In genomic region chr14:103562385-103563088, GRCh38 we compare ENCODE assay signal across 8 cellular contexts. TPM values are rescaled to one million over a fixed set of nuclear protein-coding genes. Genes with fewer than 3 reads are reported as not detected.
DNase-seq lines count a peak whose midpoint lies in the region; ATAC-seq, FAIRE-seq and TF ChIP-seq lines count a peak whose summit lies in the region.

TSS of gene BAG5 (minus strand) at chr14:103562657. CDS start at chr14:103561164, 1,493 bp downstream.
TSS of gene COA8 (plus strand) at chr14:103562960. CDS start at chr14:103563002, 42 bp downstream.

- peak; percentile 77 for ATAC-seq in GM18502 (IDR thresholded peaks at IDR 0.05; ENCODE audit: poor library complexity, unreplicated experiment)
- peak; percentile 84 for ATAC-seq in HG02840 (IDR thresholded peaks at IDR 0.05; ENCODE audit: low FRiP score, unreplicated experiment)
- ATAC-seq in aorta (ENCODE audit: low FRiP score): peak; percentile 90

- no peaks in the 10 kb centered on the region for H3K9me3 Mint-ChIP-seq in astrocyte (ENCODE audit: unreplicated experiment)

- DNase-seq in NCI-H1694 (lab: John Stamatoyannopoulos, UW): peak; percentile 80
- DNase-seq in T-helper 9 cell: peak; percentile 79
- peak; percentile 82 for DNase-seq in astrocyte (ENCODE audit: low read depth)
- DNase-seq in hepatic stellate cell (ENCODE audit: low spot score): peak; percentile 92
- peak; percentile 93 for DNase-seq in retina
- DNase-seq in aorta: peak; percentile 93 to 96

- peak within 1 kb of the TSS; percentile 97 for H3K4me3 Mint-ChIP-seq in astrocyte (ENCODE audit: unreplicated experiment)

- peaks cover 63% of the 10 kb centered on the region for H4K20me1 ChIP-seq in astrocyte (ENCODE audit: insufficient read depth, low read length)

- H3K27me3 ChIP-seq in astrocyte (ENCODE audit: insufficient read depth, low read length) (no peaks in the 10 kb centered on the region), aorta (ENCODE audit: control insufficient read depth in 1 of 2, insufficient read depth in 2 of 2, low read length in 1 of 2) (no peaks in the 10 kb centered on the region)

- peak within 1 kb of the TSS; percentile 96 for H3K27ac Mint-ChIP-seq in astrocyte (ENCODE audit: unreplicated experiment)

- H3K36me3 ChIP-seq in astrocyte (ENCODE audit: insufficient read depth, low read length) (peaks cover 22% of the 10 kb centered on the region), aorta (ENCODE audit: control insufficient read depth in 1 of 2, insufficient read depth in 2 of 2, low read length in 1 of 2) (no peaks in the 10 kb centered on the region)

- H3K4me1 ChIP-seq in astrocyte (ENCODE audit: insufficient read depth, low read length) (peaks cover 31% of the 10 kb centered on the region), aorta (ENCODE audit: control insufficient read depth in 1 of 2, insufficient read depth in 2 of 2, low read length in 2 of 2) (no peaks in the 10 kb centered on the region)

- H3K36me3 Mint-ChIP-seq in astrocyte (ENCODE audit: low read depth, unreplicated experiment): peaks cover 12% of the 10 kb centered on the region

- H3K79me2 ChIP-seq in astrocyte (ENCODE audit: insufficient read depth, low read length): peaks cover 94% of the 10 kb centered on the region

- no peaks in the 10 kb centered on the region for H3K9me3 ChIP-seq in astrocyte (ENCODE audit: insufficient read depth, low read depth, low read length)
- H3K9me3 ChIP-seq in aorta (ENCODE audit: control insufficient read depth, low read length): no peaks in the 10 kb centered on the region

- H2AFZ ChIP-seq in astrocyte (ENCODE audit: low read depth, low read length): peak within 1 kb of the TSS; percentile 82

- TF ChIP-seq CTCF in astrocyte (IDR thresholded peaks at IDR 0.05; ENCODE audit: insufficient read depth, low read depth, low read length): no peak

- H3K27ac ChIP-seq in astrocyte (ENCODE audit: low read depth, low read length) (peak within 1 kb of the TSS; percentile 89), aorta (ENCODE audit: low read depth in 1 of 2, low read length in 2 of 2) (peak within 1 kb of the TSS; percentile 71 to 72)

- H3K9ac ChIP-seq in astrocyte (ENCODE audit: low read length): peak within 1 kb of the TSS; percentile 88

- 0% methylated on average over 60 to 100 of the region's 100 CpGs for WGBS in aorta, 2 donors

- H3K4me3 ChIP-seq in astrocyte (ENCODE audit: insufficient read depth, low read depth, low read length) (peak within 1 kb of the TSS; percentile 99), aorta (ENCODE audit: low read length in 2 of 2) (peak within 1 kb of the TSS; percentile 83 to 90)

- no peaks in the 10 kb centered on the region for H3K27me3 Mint-ChIP-seq in astrocyte (ENCODE audit: low read depth, unreplicated experiment)

- H3K4me2 ChIP-seq in astrocyte (ENCODE audit: low read length): peak within 1 kb of the TSS; percentile 99

- no peak for FAIRE-seq in astrocyte (lab: Jason Lieb, UNC)

- peaks cover 26% of the 10 kb centered on the region for H3K4me1 Mint-ChIP-seq in astrocyte (ENCODE audit: low read depth, unreplicated experiment)

- intact Hi-C loops in aorta (cut with DNase I): no loop called here

RNA-seq across cellular contexts. Expression of gene BAG5, which starts in this region (rescaled TPM):
- 32.3 and 35.2 TPM in 2 replicates for total RNA-seq in astrocyte
- total RNA-seq in aorta: 10 to 100 TPM; 30.4 to 30.8 TPM
- polyA plus RNA-seq in aorta: 10 to 100 TPM in 1 of 2 donors, 1 to 10 TPM in 1; 9.2 to 14.9 TPM

RNA-seq across cellular contexts. Expression of gene COA8, which starts in this region (rescaled TPM):
- 56.2 TPM in 2 replicates for total RNA-seq in astrocyte
- total RNA-seq in aorta: 10 to 100 TPM; 27.6 to 33.3 TPM
- 10 to 100 TPM; 44.2 to 71.7 TPM for polyA plus RNA-seq in aorta

Comparison
In these comparisons a context has a peak if more than half of its experiments do, and no peak if none do; other contexts are left out.
1. Peak in every context shown above with its lines: DNase-seq, ATAC-seq, H3K4me3 ChIP-seq and H3K27ac ChIP-seq.